In genomic region chr2:110764931-110765330, GRCh38 we compare ENCODE assay signal across 9 cellular contexts. TPM values are rescaled to one million over a fixed set of nuclear protein-coding genes. Genes with fewer than 3 reads are reported as not detected.
"Had no signal": no experiment of that assay in that cellular context is flagged by ENCODE, and none has a peak within 500 bp of the region (broad histone marks: within the 10 kb centered on the region; RNA-seq: fewer than 3 reads in every experiment).

No MANE protein-coding gene starts in this region.

- H3K9me3 Mint-ChIP-seq: HFFc6 had no signal

- DNase-seq: GM23248, GOT3, H7, H9, HCEC 1CT, HFFc6 had no signal

- ATAC-seq: GM23338, HCT116 had no signal

- H3K27ac Mint-ChIP-seq: GM23338, H9, HFFc6 had no signal

- H3K4me3 Mint-ChIP-seq: GM23338, H9, HFFc6 had no signal

RNA-seq across cellular contexts. Expression of gene ACOXL, which starts 32.6 kb away (rescaled TPM):
- total RNA-seq: GM23248, H4, HFFc6 had no signal
